1 cellular context compared by ENCODE assay signal in genomic region chr21:29655577-29655976, GRCh38.
TF ChIP-seq lines count a peak whose summit lies in the region.

No MANE protein-coding gene starts in this region.

TF ChIP-seq in K562, 482 proteins besides CTCF, POLR2A, EP300 and RAD21 (continued from another document and continues in another):
- no peak for TF ChIP-seq GTF3C2 (IDR thresholded peaks at IDR 0.05; ENCODE audit: borderline replicate concordance, extremely low read depth, insufficient read length)
- TF ChIP-seq NCOR1 (IDR thresholded peaks at IDR 0.05) = peak; percentile 34; the same call in 1 of the 2 replicates
- no peak for TF ChIP-seq ZNF24 (IDR thresholded peaks at IDR 0.05)
- TF ChIP-seq, protein P1, sequence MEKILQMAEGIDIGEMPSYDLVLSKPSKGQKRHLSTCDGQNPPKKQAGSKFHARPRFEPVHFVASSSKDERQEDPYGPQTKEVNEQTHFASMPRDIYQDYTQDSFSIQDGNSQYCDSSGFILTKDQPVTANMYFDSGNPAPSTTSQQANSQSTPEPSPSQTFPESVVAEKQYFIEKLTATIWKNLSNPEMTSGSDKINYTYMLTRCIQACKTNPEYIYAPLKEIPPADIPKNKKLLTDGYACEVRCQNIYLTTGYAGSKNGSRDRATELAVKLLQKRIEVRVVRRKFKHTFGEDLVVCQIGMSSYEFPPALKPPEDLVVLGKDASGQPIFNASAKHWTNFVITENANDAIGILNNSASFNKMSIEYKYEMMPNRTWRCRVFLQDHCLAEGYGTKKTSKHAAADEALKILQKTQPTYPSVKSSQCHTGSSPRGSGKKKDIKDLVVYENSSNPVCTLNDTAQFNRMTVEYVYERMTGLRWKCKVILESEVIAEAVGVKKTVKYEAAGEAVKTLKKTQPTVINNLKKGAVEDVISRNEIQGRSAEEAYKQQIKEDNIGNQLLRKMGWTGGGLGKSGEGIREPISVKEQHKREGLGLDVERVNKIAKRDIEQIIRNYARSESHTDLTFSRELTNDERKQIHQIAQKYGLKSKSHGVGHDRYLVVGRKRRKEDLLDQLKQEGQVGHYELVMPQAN (IDR thresholded peaks at IDR 0.05; ENCODE audit: borderline replicate concordance) = no peak
- no peak for TF ChIP-seq ILK (tag; IDR thresholded peaks at IDR 0.05; ENCODE audit: borderline replicate concordance, low read depth)
- TF ChIP-seq, protein P2, sequence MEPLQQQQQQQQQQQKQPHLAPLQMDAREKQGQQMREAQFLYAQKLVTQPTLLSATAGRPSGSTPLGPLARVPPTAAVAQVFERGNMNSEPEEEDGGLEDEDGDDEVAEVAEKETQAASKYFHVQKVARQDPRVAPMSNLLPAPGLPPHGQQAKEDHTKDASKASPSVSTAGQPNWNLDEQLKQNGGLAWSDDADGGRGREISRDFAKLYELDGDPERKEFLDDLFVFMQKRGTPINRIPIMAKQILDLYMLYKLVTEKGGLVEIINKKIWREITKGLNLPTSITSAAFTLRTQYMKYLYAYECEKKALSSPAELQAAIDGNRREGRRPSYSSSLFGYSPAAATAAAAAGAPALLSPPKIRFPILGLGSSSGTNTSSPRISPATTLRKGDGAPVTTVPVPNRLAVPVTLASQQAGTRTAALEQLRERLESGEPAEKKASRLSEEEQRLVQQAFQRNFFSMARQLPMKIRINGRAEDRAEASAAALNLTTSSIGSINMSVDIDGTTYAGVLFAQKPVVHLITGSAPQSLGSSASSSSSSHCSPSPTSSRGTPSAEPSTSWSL (CRISPR knock-in tag; IDR thresholded peaks at IDR 0.05; ENCODE audit: borderline replicate concordance) = no peak
- TF ChIP-seq ZBTB11 (CRISPR knock-in tag; IDR thresholded peaks at IDR 0.05) = 0 out of 6 replicates have a peak, but pooled peaks of 1 of the 3 experiments have one; percentile 1
- TF ChIP-seq, protein P3, sequence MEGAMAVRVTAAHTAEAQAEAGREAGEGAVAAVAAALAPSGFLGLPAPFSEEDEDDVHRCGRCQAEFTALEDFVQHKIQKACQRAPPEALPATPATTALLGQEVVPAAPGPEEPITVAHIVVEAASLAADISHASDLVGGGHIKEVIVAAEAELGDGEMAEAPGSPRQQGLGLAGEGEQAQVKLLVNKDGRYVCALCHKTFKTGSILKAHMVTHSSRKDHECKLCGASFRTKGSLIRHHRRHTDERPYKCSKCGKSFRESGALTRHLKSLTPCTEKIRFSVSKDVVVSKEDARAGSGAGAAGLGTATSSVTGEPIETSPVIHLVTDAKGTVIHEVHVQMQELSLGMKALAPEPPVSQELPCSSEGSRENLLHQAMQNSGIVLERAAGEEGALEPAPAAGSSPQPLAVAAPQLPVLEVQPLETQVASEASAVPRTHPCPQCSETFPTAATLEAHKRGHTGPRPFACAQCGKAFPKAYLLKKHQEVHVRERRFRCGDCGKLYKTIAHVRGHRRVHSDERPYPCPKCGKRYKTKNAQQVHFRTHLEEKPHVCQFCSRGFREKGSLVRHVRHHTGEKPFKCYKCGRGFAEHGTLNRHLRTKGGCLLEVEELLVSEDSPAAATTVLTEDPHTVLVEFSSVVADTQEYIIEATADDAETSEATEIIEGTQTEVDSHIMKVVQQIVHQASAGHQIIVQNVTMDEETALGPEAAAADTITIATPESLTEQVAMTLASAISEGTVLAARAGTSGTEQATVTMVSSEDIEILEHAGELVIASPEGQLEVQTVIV (CRISPR knock-in tag; IDR thresholded peaks at IDR 0.05; ENCODE audit: borderline replicate concordance) = no peak
- no peak for TF ChIP-seq ZNF184 (CRISPR knock-in tag; IDR thresholded peaks at IDR 0.05)
- TF ChIP-seq TAF9B (IDR thresholded peaks at IDR 0.05; ENCODE audit: partially characterized antibody) = no peak
- TF ChIP-seq ZHX1 (conservative IDR thresholded peaks at IDR 0.05; ENCODE audit: low read length) = no peak
- no peak for TF ChIP-seq SNRNP70 (optimal IDR thresholded peaks at IDR 0.05; ENCODE audit: low read depth, low read length)
- no peak for TF ChIP-seq BRF1 (IDR thresholded peaks at IDR 0.05; ENCODE audit: borderline replicate concordance, extremely low read depth, insufficient read length)
- no peak for TF ChIP-seq POLR3G (IDR thresholded peaks at IDR 0.05; ENCODE audit: extremely low read depth, insufficient read length, insufficient replicate concordance)
- TF ChIP-seq CSDE1 (IDR thresholded peaks at IDR 0.05) = peak in 1 of 2 experiments; percentile 26; a peak in 1 of 4 replicates
- TF ChIP-seq RBM39 (optimal IDR thresholded peaks at IDR 0.05; ENCODE audit: low read depth, low read length) = no peak
- TF ChIP-seq ZNF175 (CRISPR knock-in tag; IDR thresholded peaks at IDR 0.05; ENCODE audit: low read depth) = 0 out of 2 replicates have a peak, but pooled peaks have one; percentile 17
- TF ChIP-seq ZNF274 (IDR thresholded peaks at IDR 0.05; ENCODE audit: borderline replicate concordance, low read depth, low read length) = no peak
- peak; percentile 2; the same call in 1 of the 2 replicates for TF ChIP-seq BRD4 (IDR thresholded peaks at IDR 0.05)
- no peak for TF ChIP-seq ZC3H4 (CRISPR knock-in tag; IDR thresholded peaks at IDR 0.05; ENCODE audit: borderline replicate concordance)
- no peak for TF ChIP-seq ZNF197 (CRISPR knock-in tag; IDR thresholded peaks at IDR 0.05; ENCODE audit: low read depth)
- TF ChIP-seq GATAD2A (IDR thresholded peaks at IDR 0.05) = no peak
- TF ChIP-seq, protein P4, sequence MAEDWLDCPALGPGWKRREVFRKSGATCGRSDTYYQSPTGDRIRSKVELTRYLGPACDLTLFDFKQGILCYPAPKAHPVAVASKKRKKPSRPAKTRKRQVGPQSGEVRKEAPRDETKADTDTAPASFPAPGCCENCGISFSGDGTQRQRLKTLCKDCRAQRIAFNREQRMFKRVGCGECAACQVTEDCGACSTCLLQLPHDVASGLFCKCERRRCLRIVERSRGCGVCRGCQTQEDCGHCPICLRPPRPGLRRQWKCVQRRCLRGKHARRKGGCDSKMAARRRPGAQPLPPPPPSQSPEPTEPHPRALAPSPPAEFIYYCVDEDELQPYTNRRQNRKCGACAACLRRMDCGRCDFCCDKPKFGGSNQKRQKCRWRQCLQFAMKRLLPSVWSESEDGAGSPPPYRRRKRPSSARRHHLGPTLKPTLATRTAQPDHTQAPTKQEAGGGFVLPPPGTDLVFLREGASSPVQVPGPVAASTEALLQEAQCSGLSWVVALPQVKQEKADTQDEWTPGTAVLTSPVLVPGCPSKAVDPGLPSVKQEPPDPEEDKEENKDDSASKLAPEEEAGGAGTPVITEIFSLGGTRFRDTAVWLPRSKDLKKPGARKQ (CRISPR knock-in tag; IDR thresholded peaks at IDR 0.05) = peak; percentile 51; the same call in 1 of the 2 replicates
- no peak for TF ChIP-seq ETV1 (tag; conservative IDR thresholded peaks at IDR 0.05; ENCODE audit: low read depth)
- TF ChIP-seq HDAC6 (IDR thresholded peaks at IDR 0.05; ENCODE audit: low read depth, low read length) = no peak
- TF ChIP-seq ZNF592 (IDR thresholded peaks at IDR 0.05) = peak; percentile 64; the same call in 1 of the 2 replicates
- TF ChIP-seq KAT7 (CRISPR knock-in tag; IDR thresholded peaks at IDR 0.05; ENCODE audit: borderline replicate concordance) = no peak
- no peak for TF ChIP-seq SMARCA5 (IDR thresholded peaks at IDR 0.05)
- TF ChIP-seq, protein P5, sequence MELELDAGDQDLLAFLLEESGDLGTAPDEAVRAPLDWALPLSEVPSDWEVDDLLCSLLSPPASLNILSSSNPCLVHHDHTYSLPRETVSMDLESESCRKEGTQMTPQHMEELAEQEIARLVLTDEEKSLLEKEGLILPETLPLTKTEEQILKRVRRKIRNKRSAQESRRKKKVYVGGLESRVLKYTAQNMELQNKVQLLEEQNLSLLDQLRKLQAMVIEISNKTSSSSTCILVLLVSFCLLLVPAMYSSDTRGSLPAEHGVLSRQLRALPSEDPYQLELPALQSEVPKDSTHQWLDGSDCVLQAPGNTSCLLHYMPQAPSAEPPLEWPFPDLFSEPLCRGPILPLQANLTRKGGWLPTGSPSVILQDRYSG (tag; conservative IDR thresholded peaks at IDR 0.05; ENCODE audit: low read depth) = 0 out of 2 replicates have a peak, but pooled peaks have one; percentile 22
- peak in 1 of 2 experiments; percentile 6; a peak in 2 of 4 replicates for TF ChIP-seq TRIM24 (IDR thresholded peaks at IDR 0.05)
